12 cellular contexts compared by ENCODE assay signal in genomic region chr22:17829691-17830040, GRCh38. TPM values are rescaled to one million over a fixed set of nuclear protein-coding genes. Genes with fewer than 3 reads are reported as not detected.
DNase-seq lines count a peak whose midpoint lies in the region; ATAC-seq and TF ChIP-seq lines count a peak whose summit lies in the region.
"Had no signal": no experiment of that assay in that cellular context is flagged by ENCODE, and none has a peak within 500 bp of the region (broad histone marks: within the 10 kb centered on the region; RNA-seq: fewer than 3 reads in every experiment).

No MANE protein-coding gene starts in this region.

- no peaks in the 10 kb centered on the region for H3K9me3 ChIP-seq in breast epithelium
- H3K9me3 ChIP-seq: heart right ventricle had no signal

- no TSS peak for BruUV-seq in MCF 10A (replicated peaks; lab: Mats Ljungman, UMichigan)

- intact Hi-C loops in breast epithelium (cut with DNase I; ENCODE audit: low total_unique reads) (loop anchor here (5.0 kb wide), 1 partner anchor 248 kb away; the partner anchor contains the start of gene PEX26), MCF 10A (cut with micrococcal nuclease) (loop anchor here (1.0 to 2.0 kb wide), 5 partner anchors 171 to 271 kb away; partner anchors contain the start of gene MICAL3)

- no peak for TF ChIP-seq POLR2A in breast epithelium (IDR thresholded peaks at IDR 0.05)

- no peaks in the 10 kb centered on the region for H3K4me1 Mint-ChIP-seq in MCF 10A (ENCODE audit: insufficient read depth, unreplicated experiment)
- H3K4me1 Mint-ChIP-seq in activated naive CD8-positive, alpha-beta T cell treated with anti-CD3 and anti-CD28 coated beads, Interleukin-2, amount 50 U/mL, for 24 hours, result no peaks in the 10 kb centered on the region
- peaks cover 24 to 26% of the 10 kb centered on the region in 2 donors for H3K4me1 Mint-ChIP-seq in stimulated activated naive B cell treated with anti-CD40 and anti-IgM and Interleukin-4, amounts not matched to agents 10 μg/mL and 1 μg/mL and 100 μg/mL, for 72 hours

- H3K27me3 ChIP-seq in breast epithelium (no peaks in the 10 kb centered on the region), foreskin keratinocyte (no peaks in the 10 kb centered on the region)
- H3K27me3 ChIP-seq: heart right ventricle had no signal

- TF ChIP-seq CTCF in breast epithelium (IDR thresholded peaks at IDR 0.05), result no peak
- no peak for TF ChIP-seq CTCF in MCF 10A (IDR thresholded peaks at IDR 0.05; ENCODE audit: unreplicated experiment)
- TF ChIP-seq CTCF in foreskin keratinocyte (conservative IDR thresholded peaks at IDR 0.05), result no peak

- POLR2A ChIA-PET in MCF 10A (lab: Yijun Ruan, JAX), result interaction anchor here (0.6 to 5.9 kb wide), 4 partner anchors 194 to 277 kb away, joined by 3 to 45 read pairs (median 4); partner anchors contain the start of gene PEX26

- H3K27ac ChIP-seq in breast epithelium, result peak overlapping the region; percentile 12 to 68
- no peak overlapping the region for H3K27ac ChIP-seq in foreskin keratinocyte

- DNase-seq in breast epithelium (ENCODE audit: low spot score in 2 of 2) (no peak), MCF 10A (ENCODE audit: unreplicated experiment) (no peak), foreskin keratinocyte (peak in 1 of 2 donors; percentile 77), NCI-H187 (lab: John Stamatoyannopoulos, UW) (no peak), NCI-H748 treated with DMSO at 0.1 percent for 48 hours (lab: John Stamatoyannopoulos, UW) (no peak)
- DNase-seq in activated naive CD8-positive, alpha-beta T cell treated with anti-CD3 and anti-CD28 coated beads, Interleukin-2, amount 50 U/mL, for 24 hours, result no peak
- DNase-seq in stimulated activated naive B cell treated with anti-CD40 and anti-IgM and Interleukin-4, amounts not matched to agents 10 μg/mL and 1 μg/mL and 100 μg/mL, for 72 hours, result no peak

- H3K36me3 ChIP-seq in breast epithelium, result no peaks in the 10 kb centered on the region

- H3K4me3 Mint-ChIP-seq in MCF 10A (ENCODE audit: unreplicated experiment), result no peak overlapping the region
- no peak overlapping the region for H3K4me3 Mint-ChIP-seq in activated naive CD8-positive, alpha-beta T cell treated with anti-CD3 and anti-CD28 coated beads, Interleukin-2, amount 50 U/mL, for 24 hours
- no peak overlapping the region for H3K4me3 Mint-ChIP-seq in stimulated activated naive B cell treated with anti-CD40 and anti-IgM and Interleukin-4, amounts not matched to agents 10 μg/mL and 1 μg/mL and 100 μg/mL, for 72 hours
- H3K4me3 Mint-ChIP-seq: stimulated activated effector memory CD8-positive, alpha-beta T cell treated with anti-CD3 and anti-CD28 coated beads, Interleukin-12 subunit alpha, Interleukin-12 subunit beta, amount 100 ng/mL, for 72 hours had no signal

- CTCF ChIA-PET in MCF 10A (lab: Yijun Ruan, JAX), result interaction anchor here (0.6 to 5.6 kb wide), 38 partner anchors 10 to 1100 kb away, joined by 3 to 145 read pairs (median 4); partner anchors contain the start of genes PEX26, TUBA8 and USP18

- H3K4me1 ChIP-seq in breast epithelium (peaks cover 5 to 7% of the 10 kb centered on the region in 2 donors), foreskin keratinocyte (no peaks in the 10 kb centered on the region)

- no peaks in the 10 kb centered on the region for H3K27me3 Mint-ChIP-seq in MCF 10A (ENCODE audit: insufficient read depth, unreplicated experiment)
- no peaks in the 10 kb centered on the region for H3K27me3 Mint-ChIP-seq in activated naive CD8-positive, alpha-beta T cell treated with anti-CD3 and anti-CD28 coated beads, Interleukin-2, amount 50 U/mL, for 24 hours
- H3K27me3 Mint-ChIP-seq in stimulated activated naive B cell treated with anti-CD40 and anti-IgM and Interleukin-4, amounts not matched to agents 10 μg/mL and 1 μg/mL and 100 μg/mL, for 72 hours, result no peaks in the 10 kb centered on the region

- no peak overlapping the region for H3K4me3 ChIP-seq in breast epithelium
- H3K4me3 ChIP-seq: smooth muscle cell had no signal

- H3K36me3 Mint-ChIP-seq in MCF 10A (ENCODE audit: insufficient read depth, unreplicated experiment), result peaks cover 37% of the 10 kb centered on the region
- H3K36me3 Mint-ChIP-seq in activated naive CD8-positive, alpha-beta T cell treated with anti-CD3 and anti-CD28 coated beads, Interleukin-2, amount 50 U/mL, for 24 hours (ENCODE audit: low read depth), result peaks cover 9% of the 10 kb centered on the region
- H3K36me3 Mint-ChIP-seq in stimulated activated naive B cell treated with anti-CD40 and anti-IgM and Interleukin-4, amounts not matched to agents 10 μg/mL and 1 μg/mL and 100 μg/mL, for 72 hours, result peaks cover 43 to 60% of the 10 kb centered on the region in 2 donors
- H3K36me3 Mint-ChIP-seq: activated naive CD4-positive, alpha-beta T cell treated with anti-CD3 and anti-CD28 coated beads, Interleukin-2, amount 50 U/mL, for 72 hours had no signal

- ATAC-seq in activated naive CD8-positive, alpha-beta T cell treated with anti-CD3 and anti-CD28 coated beads, Interleukin-2, amount 50 U/mL, for 24 hours, result peak; percentile 9
- ATAC-seq in foreskin keratinocyte (peak; percentile 75), HG03469 (IDR thresholded peaks at IDR 0.05; ENCODE audit: unreplicated experiment) (no peak)
- ATAC-seq in stimulated activated naive B cell treated with anti-CD40 and anti-IgM and Interleukin-4, amounts not matched to agents 10 μg/mL and 1 μg/mL and 100 μg/mL, for 72 hours (replicated peaks), result no peak

- H3K27ac Mint-ChIP-seq in MCF 10A (ENCODE audit: low read depth, unreplicated experiment), result no peak overlapping the region
- H3K27ac Mint-ChIP-seq in activated naive CD8-positive, alpha-beta T cell treated with anti-CD3 and anti-CD28 coated beads, Interleukin-2, amount 50 U/mL, for 24 hours, result no peak overlapping the region
- H3K27ac Mint-ChIP-seq in stimulated activated naive B cell treated with anti-CD40 and anti-IgM and Interleukin-4, amounts not matched to agents 10 μg/mL and 1 μg/mL and 100 μg/mL, for 72 hours, result peak overlapping the region; percentile 84
- H3K27ac Mint-ChIP-seq: stimulated activated effector memory CD8-positive, alpha-beta T cell treated with anti-CD3 and anti-CD28 coated beads, Interleukin-12 subunit alpha, Interleukin-12 subunit beta, amount 100 ng/mL, for 72 hours had no signal

- no peaks in the 10 kb centered on the region for H3K9me3 Mint-ChIP-seq in MCF 10A (ENCODE audit: unreplicated experiment)
- H3K9me3 Mint-ChIP-seq in activated naive CD8-positive, alpha-beta T cell treated with anti-CD3 and anti-CD28 coated beads, Interleukin-2, amount 50 U/mL, for 24 hours, result no peaks in the 10 kb centered on the region
- no peaks in the 10 kb centered on the region for H3K9me3 Mint-ChIP-seq in stimulated activated naive B cell treated with anti-CD40 and anti-IgM and Interleukin-4, amounts not matched to agents 10 μg/mL and 1 μg/mL and 100 μg/mL, for 72 hours
- H3K9me3 Mint-ChIP-seq: activated naive CD4-positive, alpha-beta T cell treated with anti-CD3 and anti-CD28 coated beads, Interleukin-2, amount 50 U/mL, for 72 hours; stimulated activated effector memory CD8-positive, alpha-beta T cell treated with anti-CD3 and anti-CD28 coated beads, Interleukin-12 subunit alpha, Interleukin-12 subunit beta, amount 100 ng/mL, for 72 hours had no signal

RNA-seq across cellular contexts. Expression of gene BID, which starts 55.4 kb away (rescaled TPM):
- total RNA-seq in breast epithelium, result 10 to 100 TPM; 25.9 to 35.7 (median 29.0) TPM
- 21.5 and 25.0 TPM in 2 replicates for total RNA-seq in MCF 10A (2022)
- 37.0 and 43.1 TPM in 2 replicates for total RNA-seq in foreskin keratinocyte
- polyA plus RNA-seq in foreskin keratinocyte, result 53.1 and 57.5 TPM in 2 replicates

Comparison
In these comparisons a context has a peak if more than half of its experiments do, and no peak if none do; other contexts are left out.
1. ATAC-seq: peak in activated naive CD8-positive, alpha-beta T cell treated with anti-CD3 and anti-CD28 coated beads, Interleukin-2, amount 50 U/mL, for 24 hours (single experiment) and foreskin keratinocyte (single experiment); none in stimulated activated naive B cell treated with anti-CD40 and anti-IgM and Interleukin-4, amounts not matched to agents 10 μg/mL and 1 μg/mL and 100 μg/mL, for 72 hours (0 of 2) and HG03469 (single experiment).